8 cellular contexts compared by ENCODE assay signal in genomic region chr1:231242516-231243198, GRCh38. TPM values are rescaled to one million over a fixed set of nuclear protein-coding genes. Genes with fewer than 3 reads are reported as not detected.
A peak's percentile ranks its signal among the peaks of the same experiment; 100 is the strongest.
DNase-seq lines count a peak whose midpoint lies in the region; ATAC-seq, FAIRE-seq and TF ChIP-seq lines count a peak whose summit lies in the region.

No MANE protein-coding gene starts in this region.

- H3K56ac ChIP-seq in IMR-90 (ENCODE audit: extremely low read depth, insufficient read depth, low read length), result no peak overlapping the region

- no peak overlapping the region for H2AK9ac ChIP-seq in IMR-90 (replicated peaks; ENCODE audit: low read depth, low read length, poor library complexity)

- peak overlapping the region; percentile 99 for H3K4me3 Mint-ChIP-seq in activated naive CD8-positive, alpha-beta T cell treated with anti-CD3 and anti-CD28 coated beads for 36 hours

- no peak overlapping the region for H4K91ac ChIP-seq in IMR-90 (ENCODE audit: insufficient read depth, low read depth, low read length)

- H3K18ac ChIP-seq in IMR-90 (ENCODE audit: low read depth, low read length), result no peak overlapping the region

- peaks cover 38 to 55% of the 10 kb centered on the region in 2 experiments for H3K79me1 ChIP-seq in IMR-90 (ENCODE audit: low read depth in 1 of 2, low read length in 2 of 2)

- no peak overlapping the region for H2BK120ac ChIP-seq in IMR-90 (ENCODE audit: low read depth, low read length)

- H2AFZ ChIP-seq in IMR-90 (replicated peaks; ENCODE audit: low read length, poor library complexity), result no peak overlapping the region

- no peak overlapping the region for H3K4ac ChIP-seq in IMR-90 (ENCODE audit: low read depth, low read length)

- no peak for FAIRE-seq in urothelium cell line (lab: Jason Lieb, UNC)

- H2BK20ac ChIP-seq in IMR-90 (ENCODE audit: low read depth, low read length), result no peak overlapping the region

- TF ChIP-seq CTCF in AG10803 (conservative IDR thresholded peaks at IDR 0.05; ENCODE audit: low read length) (no peak), IMR-90 (conservative IDR thresholded peaks at IDR 0.05; ENCODE audit: low read depth, low read length) (no peak), lower lobe of right lung (IDR thresholded peaks at IDR 0.05) (no peak)

- H3K4me1 Mint-ChIP-seq in activated naive CD8-positive, alpha-beta T cell treated with anti-CD3 and anti-CD28 coated beads for 36 hours, result peaks cover 39% of the 10 kb centered on the region

- peaks cover 5% of the 10 kb centered on the region; the same call in 1 of the 2 replicates for H3K9me1 ChIP-seq in IMR-90 (ENCODE audit: insufficient read depth, low read length)

- H3K4me3 ChIP-seq in AG10803 (ENCODE audit: low read length) (peak overlapping the region; percentile 93), IMR-90 (ENCODE audit: insufficient read depth, low read depth, low read length) (no peak overlapping the region), lower lobe of right lung (peak overlapping the region; percentile 66)

- CTCF ChIA-PET in IMR-90 (lab: Yijun Ruan, JAX), result interaction anchor here (0.7 to 1.1 kb wide), 2 partner anchors 19 to 305 kb away, joined by 3 read pairs; no protein-coding TSS in a partner anchor

- DNase-seq in AG10803 (ENCODE audit: low read depth) (peak; percentile 21), IMR-90 (peak; percentile 34), lower lobe of right lung (no peak), urothelium cell line (ENCODE audit: low spot score) (no peak)
- no peak for DNase-seq in activated naive CD8-positive, alpha-beta T cell treated with anti-CD3 and anti-CD28 coated beads for 36 hours
- DNase-seq in stimulated activated CD4-positive, alpha-beta T cell treated with anti-CD3 and anti-CD28 coated beads, Interleukin-2, amount 100 ng/mL, for 48 hours, result no peak

- no peaks in the 10 kb centered on the region for H3K9me3 Mint-ChIP-seq in activated naive CD8-positive, alpha-beta T cell treated with anti-CD3 and anti-CD28 coated beads for 36 hours

- no peak overlapping the region for H3K14ac ChIP-seq in IMR-90 (replicated peaks; ENCODE audit: low read depth, low read length)

- no peaks in the 10 kb centered on the region for H3K4me1 ChIP-seq in IMR-90 (ENCODE audit: control insufficient read depth, insufficient read depth, low read length)
- H3K4me1 ChIP-seq in lower lobe of right lung, result peaks cover 34% of the 10 kb centered on the region

- peaks cover 30% of the 10 kb centered on the region for H3K36me3 Mint-ChIP-seq in activated naive CD8-positive, alpha-beta T cell treated with anti-CD3 and anti-CD28 coated beads for 36 hours

- POLR2A ChIA-PET in IMR-90 (lab: Charles Lee; ENCODE audit: unreplicated experiment), result no interaction called here

- peak overlapping the region; percentile 97 for H3K27ac Mint-ChIP-seq in activated naive CD8-positive, alpha-beta T cell treated with anti-CD3 and anti-CD28 coated beads for 36 hours

- no peak overlapping the region for H2AK5ac ChIP-seq in IMR-90 (ENCODE audit: low read depth, low read length)

- no peaks in the 10 kb centered on the region for H4K20me1 ChIP-seq in IMR-90 (ENCODE audit: insufficient read depth, low read length)

- H3K27me3 ChIP-seq in IMR-90 (ENCODE audit: control insufficient read depth, insufficient read depth, low read length), result no peaks in the 10 kb centered on the region
- no peaks in the 10 kb centered on the region for H3K27me3 ChIP-seq in lower lobe of right lung (ENCODE audit: low read depth)

- peak overlapping the region; percentile 85 for H3K4me2 ChIP-seq in IMR-90 (ENCODE audit: low read depth, low read length)

- no peaks in the 10 kb centered on the region for H3K9me3 ChIP-seq in IMR-90 (ENCODE audit: control insufficient read depth, insufficient read depth, low read length)
- H3K9me3 ChIP-seq in lower lobe of right lung, result no peaks in the 10 kb centered on the region

- no peak overlapping the region for H3K27ac ChIP-seq in IMR-90 (ENCODE audit: insufficient read depth, low read length)
- no peak overlapping the region for H3K27ac ChIP-seq in lower lobe of right lung

- no peak overlapping the region for H2BK5ac ChIP-seq in IMR-90 (ENCODE audit: low read depth, low read length, poor library complexity, severe bottlenecking)

- H3K23ac ChIP-seq in IMR-90 (ENCODE audit: low read depth, low read length), result peak overlapping the region; percentile 44; the same call in 1 of the 2 replicates

- no peak overlapping the region for H4K8ac ChIP-seq in IMR-90 (ENCODE audit: low read depth in 2 of 2, low read length in 2 of 2)

- no peaks in the 10 kb centered on the region for H3K27me3 Mint-ChIP-seq in activated naive CD8-positive, alpha-beta T cell treated with anti-CD3 and anti-CD28 coated beads for 36 hours

- dilution Hi-C loops in IMR-90 (cut with HindIII; ENCODE audit: low sequenced_read_pairs, unreplicated experiment), result no loop called here

- TF ChIP-seq POLR2A in IMR-90 (IDR thresholded peaks at IDR 0.05; ENCODE audit: low read depth, low read length), result no peak

- TF ChIP-seq RAD21 in IMR-90 (IDR thresholded peaks at IDR 0.05; ENCODE audit: low read length), result no peak

- intact Hi-C loops in IMR-90 (cut with micrococcal nuclease) (loop anchor here (5.0 kb wide), 1 partner anchor 180 kb away; the partner anchor contains the start of gene EGLN1), lower lobe of right lung (cut with DNase I) (no loop called here)

- H3K9ac ChIP-seq in IMR-90 (ENCODE audit: low read depth, low read length), result no peak overlapping the region

- no TSS peak for BruUV-seq in IMR-90 (replicated peaks; lab: Mats Ljungman, UMichigan)

- no CpG with 5 or more reads among the region's 5 CpGs for WGBS in IMR-90 (ENCODE audit: extremely low coverage in 2 of 2, insufficient read length in 1 of 2), 2 experiments

- in situ Hi-C loops in IMR-90 (cut with MboI; ENCODE audit: low sequenced_read_pairs), result no loop called here

- peaks cover 5% of the 10 kb centered on the region for H3K36me3 ChIP-seq in IMR-90 (ENCODE audit: control insufficient read depth, insufficient read depth, low read length)
- H3K36me3 ChIP-seq in lower lobe of right lung, result peaks cover 18% of the 10 kb centered on the region

- no peak for ATAC-seq in IMR-90 (ENCODE audit: low read depth)
- ATAC-seq in lower lobe of right lung, result no peak
- no peak for ATAC-seq in GM21528 (IDR thresholded peaks at IDR 0.05; ENCODE audit: low FRiP score, unreplicated experiment)
- ATAC-seq in HG03469 (IDR thresholded peaks at IDR 0.05; ENCODE audit: unreplicated experiment), result no peak

- H4K5ac ChIP-seq in IMR-90 (ENCODE audit: low read depth, low read length), result no peak overlapping the region

- H2BK15ac ChIP-seq in IMR-90 (ENCODE audit: low read depth, low read length), result no peak overlapping the region

TF ChIP-seq in IMR-90, 13 proteins besides CTCF, POLR2A, EP300 and RAD21:
- TF ChIP-seq, protein P1, sequence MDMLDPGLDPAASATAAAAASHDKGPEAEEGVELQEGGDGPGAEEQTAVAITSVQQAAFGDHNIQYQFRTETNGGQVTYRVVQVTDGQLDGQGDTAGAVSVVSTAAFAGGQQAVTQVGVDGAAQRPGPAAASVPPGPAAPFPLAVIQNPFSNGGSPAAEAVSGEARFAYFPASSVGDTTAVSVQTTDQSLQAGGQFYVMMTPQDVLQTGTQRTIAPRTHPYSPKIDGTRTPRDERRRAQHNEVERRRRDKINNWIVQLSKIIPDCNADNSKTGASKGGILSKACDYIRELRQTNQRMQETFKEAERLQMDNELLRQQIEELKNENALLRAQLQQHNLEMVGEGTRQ (IDR thresholded peaks at IDR 0.05; ENCODE audit: low read depth, low read length), result no peak
- TF ChIP-seq CEBPB (IDR thresholded peaks at IDR 0.05; ENCODE audit: low read depth, low read length), result peak; percentile 62; the same call in 1 of the 2 replicates

RNA-seq across cellular contexts. Expression of gene GNPAT, which starts 1.6 kb away (rescaled TPM):
- total RNA-seq in IMR-90 (2012; rRNA removed) (36.0 and 43.9 TPM in 2 replicates), lower lobe of right lung (36.7 TPM)
- 12.3 and 17.2 TPM in 2 replicates for polyA plus RNA-seq in IMR-90 (2012; rRNA removed)
- polyA plus RNA-seq in IMR-90 (2012; cell fraction: cytosol; rRNA removed), result 4.7 and 5.7 TPM in 2 replicates
- 4.5 and 24.3 TPM in 2 replicates for polyA plus RNA-seq in IMR-90 (2012; cell fraction: nucleus; rRNA removed; ENCODE audit: low replicate concordance)
- total RNA-seq in activated naive CD8-positive, alpha-beta T cell treated with anti-CD3 and anti-CD28 coated beads for 36 hours, result 10 to 100 TPM; 55.9 to 57.3 TPM

Comparison
In these comparisons a context has a peak if more than half of its experiments do, and no peak if none do; other contexts are left out.
1. DNase-seq: peak in AG10803 (single experiment) and IMR-90 (single experiment); none in activated naive CD8-positive, alpha-beta T cell treated with anti-CD3 and anti-CD28 coated beads for 36 hours (single experiment), lower lobe of right lung (single experiment), urothelium cell line (single experiment) and stimulated activated CD4-positive, alpha-beta T cell treated with anti-CD3 and anti-CD28 coated beads, Interleukin-2, amount 100 ng/mL, for 48 hours (0 of 2).